In genomic region chrX:43176686-43177085, GRCh38 we compare ENCODE assay signal across 1 cellular context.
TF ChIP-seq lines count a peak whose summit lies in the region.

No MANE protein-coding gene starts in this region.

TF ChIP-seq in H1, 55 proteins besides CTCF, POLR2A, EP300 and RAD21 (continued from another document):
- no peak for TF ChIP-seq CHD7 (IDR thresholded peaks at IDR 0.05; ENCODE audit: insufficient replicate concordance, low read length)
- no peak for TF ChIP-seq ASH2L (IDR thresholded peaks at IDR 0.05; ENCODE audit: low read length)
- no peak for TF ChIP-seq ZNF274 (IDR thresholded peaks at IDR 0.05; ENCODE audit: borderline replicate concordance, extremely low read depth, low read length)
- no peak for TF ChIP-seq SP2 (IDR thresholded peaks at IDR 0.05; ENCODE audit: low read length)
- no peak for TF ChIP-seq RFX5 (IDR thresholded peaks at IDR 0.05; ENCODE audit: borderline replicate concordance, low read depth, low read length)
